16 cellular contexts compared by ENCODE assay signal in genomic region chr1:26748351-26748750, GRCh38. TPM values are rescaled to one million over a fixed set of nuclear protein-coding genes. Genes with fewer than 3 reads are reported as not detected.
DNase-seq lines count a peak whose midpoint lies in the region; ATAC-seq and TF ChIP-seq lines count a peak whose summit lies in the region.
"Had no signal": no experiment of that assay in that cellular context is flagged by ENCODE, and none has a peak within 500 bp of the region (broad histone marks: within the 10 kb centered on the region; RNA-seq: fewer than 3 reads in every experiment).

No MANE protein-coding gene starts in this region.

- H3K27ac Mint-ChIP-seq in CD14-positive monocyte (peak overlapping the region in 6 of 7 donors; percentile 25 to 81 (median 58)), osteocyte (ENCODE audit: unreplicated experiment) (peak overlapping the region; percentile 3)
- peak overlapping the region; percentile 78 for H3K27ac Mint-ChIP-seq in central memory CD8-positive, alpha-beta T cell (ENCODE audit: low read depth)

- peaks cover 0 to 5% (median 0%) of the 10 kb centered on the region in 7 donors for H3K9me3 Mint-ChIP-seq in CD14-positive monocyte
- no peaks in the 10 kb centered on the region for H3K9me3 Mint-ChIP-seq in central memory CD8-positive, alpha-beta T cell
- no peaks in the 10 kb centered on the region for H3K9me3 Mint-ChIP-seq in osteocyte (ENCODE audit: unreplicated experiment)

- no peak for TF ChIP-seq POLR2A in prostate gland (IDR thresholded peaks at IDR 0.05)

- H3K36me3 Mint-ChIP-seq in CD14-positive monocyte (peaks cover 58 to 84% of the 10 kb centered on the region in 2 donors), osteocyte (ENCODE audit: unreplicated experiment) (peaks cover 36% of the 10 kb centered on the region)
- peaks cover 40% of the 10 kb centered on the region for H3K36me3 Mint-ChIP-seq in central memory CD8-positive, alpha-beta T cell (ENCODE audit: insufficient read depth)

- in situ Hi-C loops in G401 (cut with HindIII; ENCODE audit: low sequenced_read_pairs) = no loop called here

- no peaks in the 10 kb centered on the region for H3K27me3 ChIP-seq in prostate gland (replicated peaks; ENCODE audit: insufficient read depth)
- H3K27me3 ChIP-seq: body of pancreas, Peyer's patch had no signal

- peaks cover 4% of the 10 kb centered on the region for H3K4me1 ChIP-seq in prostate gland (replicated peaks)

- WGBS in prostate gland = 88% methylated on average over 1 of the region's 1 CpG

- peaks cover 33% of the 10 kb centered on the region for H3K4me1 Mint-ChIP-seq in CD14-positive monocyte
- H3K4me1 Mint-ChIP-seq in central memory CD8-positive, alpha-beta T cell = peaks cover 78% of the 10 kb centered on the region
- peaks cover 25% of the 10 kb centered on the region for H3K4me1 Mint-ChIP-seq in osteocyte (ENCODE audit: unreplicated experiment)

- H3K27ac ChIP-seq in prostate gland = no peak overlapping the region
- H3K27ac ChIP-seq: lower lobe of right lung, Peyer's patch had no signal

- TF ChIP-seq CTCF in CD14-positive monocyte (IDR thresholded peaks at IDR 0.05) = no peak
- TF ChIP-seq CTCF in osteocyte (IDR thresholded peaks at IDR 0.05) = no peak
- TF ChIP-seq CTCF in prostate gland (IDR thresholded peaks at IDR 0.05) = no peak

- peaks cover 0 to 4% of the 10 kb centered on the region in 2 donors for H3K36me3 ChIP-seq in prostate gland

- DNase-seq in CD14-positive monocyte (ENCODE audit: low spot score) (no peak), G401 (ENCODE audit: low spot score) (peak; percentile 73), osteocyte (ENCODE audit: extremely low spot score, unreplicated experiment) (no peak), SK-N-DZ (ENCODE audit: low spot score) (no peak), prostate gland (ENCODE audit: low spot score) (no peak)
- no peak for DNase-seq in central memory CD8-positive, alpha-beta T cell (ENCODE audit: low spot score in 2 of 2)
- DNase-seq: activated CD4-positive, CD25-positive, alpha-beta regulatory T cell treated with anti-CD3 and anti-CD28 coated beads, Interleukin-2, amount 50 U/mL, for 72 hours; body of pancreas; effector CD8-positive, alpha-beta T cell; lower lobe of right lung; NCI-H2081; Peyer's patch; stimulated activated naive CD4-positive, alpha-beta T cell; SW 1271 had no signal

- no peaks in the 10 kb centered on the region for H3K27me3 Mint-ChIP-seq in CD14-positive monocyte (ENCODE audit: low read depth in 3 of 3)
- H3K27me3 Mint-ChIP-seq in central memory CD8-positive, alpha-beta T cell = no peaks in the 10 kb centered on the region
- no peaks in the 10 kb centered on the region for H3K27me3 Mint-ChIP-seq in osteocyte (ENCODE audit: unreplicated experiment)

- ATAC-seq in central memory CD8-positive, alpha-beta T cell (replicated peaks; ENCODE audit: extremely low read depth, poor library complexity, severe bottlenecking) = no peak
- ATAC-seq in HG02885 (IDR thresholded peaks at IDR 0.05; ENCODE audit: poor library complexity, unreplicated experiment) = no peak
- ATAC-seq in GM18858 (IDR thresholded peaks at IDR 0.05; ENCODE audit: unreplicated experiment) = no peak
- ATAC-seq: body of pancreas, lower lobe of right lung had no signal

- intact Hi-C loops in CD14-positive monocyte (cut with micrococcal nuclease) (no loop called here), prostate gland (cut with DNase I) (no loop called here)

- H3K4me3 ChIP-seq in prostate gland = no peak overlapping the region
- H3K4me3 ChIP-seq: body of pancreas, lower lobe of right lung, Peyer's patch had no signal

- H3K9me3 ChIP-seq in prostate gland = no peaks in the 10 kb centered on the region
- H3K9me3 ChIP-seq: body of pancreas, lower lobe of right lung, Peyer's patch had no signal

- no peak overlapping the region for H3K4me3 Mint-ChIP-seq in CD14-positive monocyte
- no peak overlapping the region for H3K4me3 Mint-ChIP-seq in central memory CD8-positive, alpha-beta T cell
- no peak overlapping the region for H3K4me3 Mint-ChIP-seq in osteocyte (ENCODE audit: unreplicated experiment)

RNA-seq across cellular contexts. Expression of gene PIGV, which starts 39.4 kb away (rescaled TPM):
- 1 to 10 TPM; 8.3 to 9.5 TPM for polyA plus RNA-seq in CD14-positive monocyte
- 4.0 and 9.1 TPM in 2 replicates for total RNA-seq in G401 (2014; rRNA removed; shearing (Covaris generic))
- total RNA-seq in osteocyte (14.2 TPM in 2 replicates), prostate gland (10 to 100 TPM; 26.4 to 32.4 TPM)
- 10.4 and 13.6 TPM in 2 replicates for polyA plus RNA-seq in SK-N-DZ (2014; cell fraction: cytosol; rRNA removed)
- polyA plus RNA-seq in SK-N-DZ (2014; cell fraction: nucleus; rRNA removed) = 5.5 and 6.5 TPM in 2 replicates

RNA-seq across cellular contexts. Expression of gene ARID1A, which starts 52.5 kb away (rescaled TPM):
- 1 to 10 TPM; 6.6 to 9.5 TPM for polyA plus RNA-seq in CD14-positive monocyte
- 14.3 and 21.5 TPM in 2 replicates for total RNA-seq in G401 (2014; rRNA removed; shearing (Covaris generic))
- total RNA-seq in osteocyte = 70.0 and 78.7 TPM in 2 replicates
- 28.8 and 29.1 TPM in 2 replicates for polyA plus RNA-seq in SK-N-DZ (2014; cell fraction: cytosol; rRNA removed)
- polyA plus RNA-seq in SK-N-DZ (2014; cell fraction: nucleus; rRNA removed) = 14.1 and 24.3 TPM in 2 replicates
- 10 to 100 TPM; 71.4 to 92.8 TPM for total RNA-seq in prostate gland

Comparison
In these comparisons a context has a peak if more than half of its experiments do, and no peak if none do; other contexts are left out.
1. H3K27ac Mint-ChIP-seq: peak in every context shown above with its lines; median percentile 78 in central memory CD8-positive, alpha-beta T cell; 58 in CD14-positive monocyte; 3 in osteocyte.